In the genomic region with DNA sequence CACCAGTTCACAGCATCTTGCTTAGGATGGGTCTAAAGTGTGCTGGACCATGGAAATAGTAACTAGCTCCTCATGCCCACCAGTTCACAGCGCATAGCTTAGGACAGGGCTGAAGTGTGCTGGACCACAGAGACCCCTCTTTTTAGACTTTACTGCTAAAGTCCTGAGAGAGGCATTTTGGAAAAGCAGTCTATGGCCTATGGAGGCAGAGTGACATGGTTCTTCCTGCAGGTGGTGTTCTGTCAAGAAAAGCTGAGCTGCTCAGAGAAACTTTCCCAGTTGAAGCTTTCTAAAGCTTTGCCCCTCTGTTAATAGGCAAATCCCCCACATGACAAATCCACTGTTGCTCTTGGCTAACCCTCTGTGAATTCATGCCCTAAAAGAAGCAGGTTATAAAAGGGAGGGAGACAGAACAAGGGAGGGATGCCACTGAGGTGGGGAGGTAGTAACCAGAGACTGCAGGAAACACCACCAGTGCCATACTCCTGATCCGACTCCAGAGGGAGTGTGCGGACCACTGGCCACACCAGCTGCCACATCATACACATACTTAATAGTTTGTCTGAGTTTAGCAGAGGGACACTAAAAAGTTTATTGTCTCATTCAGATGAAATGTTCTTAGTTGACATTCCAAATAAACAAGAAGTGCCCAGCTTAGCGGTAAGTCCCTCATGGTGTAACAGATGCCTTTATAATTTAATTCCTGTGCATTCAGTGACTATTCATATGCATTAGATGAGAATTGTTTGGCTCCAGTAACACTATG, we compare ENCODE assay signal across 8 cellular contexts.
DNase-seq lines count a peak whose midpoint lies in the region; ATAC-seq, FAIRE-seq and TF ChIP-seq lines count a peak whose summit lies in the region.

No MANE protein-coding gene starts in this region.

- intact Hi-C loops in GM12878 (cut with micrococcal nuclease; ENCODE audit: unreplicated experiment), result loop anchor here (5.0 kb wide), 1 partner anchor 68 kb away; no protein-coding TSS in a partner anchor

- H2AFZ ChIP-seq in GM12878 (ENCODE audit: control insufficient read depth, low read depth, low read length), result no peak overlapping the region

- no peak overlapping the region for H3K27ac ChIP-seq in DOHH2 (ENCODE audit: low read depth, low read length)
- H3K27ac ChIP-seq in GM12878 (ENCODE audit: control insufficient read depth, insufficient read depth), result no peak overlapping the region
- no peak overlapping the region for H3K27ac ChIP-seq in mesendoderm (ENCODE audit: low read depth, low read length)

- no peak overlapping the region for H3K23ac ChIP-seq in mesendoderm (ENCODE audit: low read length)

- no peaks in the 10 kb centered on the region for H3K9me3 ChIP-seq in DOHH2 (ENCODE audit: control insufficient read depth, insufficient read depth, low read length)
- no peaks in the 10 kb centered on the region for H3K9me3 ChIP-seq in GM12878 (replicated peaks; ENCODE audit: control insufficient read depth, insufficient read depth, low read length)

- TF ChIP-seq CTCF in DOHH2 (IDR thresholded peaks at IDR 0.05; ENCODE audit: low read depth, low read length, poor library complexity, severe bottlenecking) (peak; percentile 15), GM12878 (IDR thresholded peaks at IDR 0.05 in 2 of 3, conservative IDR thresholded peaks at IDR 0.05 in 1 of 3; ENCODE audit: control insufficient read depth in 2 of 3, extremely low read depth in 1 of 3, insufficient read depth in 1 of 3, low read depth in 3 of 3, low read length in 3 of 3) (peak; percentile 13 to 40 (median 18); a peak in 3 of 6 replicates)

- H4K5ac ChIP-seq in mesendoderm (ENCODE audit: low read length), result no peak overlapping the region

- no peak for TF ChIP-seq POLR2A in GM12878 (IDR thresholded peaks at IDR 0.05; ENCODE audit: low read depth, low read length)

- no peak overlapping the region for H2BK15ac ChIP-seq in mesendoderm (replicated peaks; ENCODE audit: low read depth)

- POLR2A ChIA-PET in GM12878 (lab: Charles Lee), result no interaction called here

- ATAC-seq in GM12878, result peak; percentile 46; the same call in 1 of the 3 replicates
- no peak for ATAC-seq in GM19324 (IDR thresholded peaks at IDR 0.05; ENCODE audit: low FRiP score, unreplicated experiment)
- ATAC-seq in HG02981 (IDR thresholded peaks at IDR 0.05; ENCODE audit: unreplicated experiment), result no peak
- no peak for ATAC-seq in HG03280 (IDR thresholded peaks at IDR 0.05; ENCODE audit: unreplicated experiment)

- no peak overlapping the region for H4K8ac ChIP-seq in mesendoderm (ENCODE audit: low read depth, low read length)

- DNase-seq in GM12878 (ENCODE audit: low read depth, low spot score) (no peak), mesendoderm (peak; percentile 48), NCI-H1436 treated with DMSO at 0.1 percent for 48 hours (lab: John Stamatoyannopoulos, UW) (no peak)

- no peak overlapping the region for H3K4ac ChIP-seq in mesendoderm (ENCODE audit: low read depth, low read length)

- in situ Hi-C loops in GM12878 (cut with MboI), result no loop called here

- H2BK5ac ChIP-seq in mesendoderm (ENCODE audit: low read length), result no peak overlapping the region

- no peaks in the 10 kb centered on the region for H3K4me1 ChIP-seq in DOHH2 (ENCODE audit: control insufficient read depth, low read length)
- H3K4me1 ChIP-seq in GM12878 (ENCODE audit: control insufficient read depth, insufficient read depth, low read length), result no peaks in the 10 kb centered on the region
- H3K4me1 ChIP-seq in mesendoderm (ENCODE audit: control insufficient read depth, low read depth, low read length), result no peaks in the 10 kb centered on the region

- SMC1A ChIA-PET in GM12878 (lab: Charles Lee; ENCODE audit: uncharacterized antibody, unreplicated experiment), result interaction anchor here (0.6 to 1.6 kb wide), 4 partner anchors 12 to 744 kb away, joined by 3 read pairs; no protein-coding TSS in a partner anchor

- TF ChIP-seq EP300 in Ishikawa (IDR thresholded peaks at IDR 0.05; ENCODE audit: borderline replicate concordance) (no peak), GM12878 (IDR thresholded peaks at IDR 0.05; ENCODE audit: borderline replicate concordance in 1 of 2, control insufficient read depth in 1 of 2, low read depth in 2 of 2, low read length in 2 of 2) (no peak)

- no peaks in the 10 kb centered on the region for H3K79me1 ChIP-seq in mesendoderm (ENCODE audit: low read length)

- no peaks in the 10 kb centered on the region for H3K27me3 ChIP-seq in DOHH2 (ENCODE audit: control insufficient read depth, low read length)
- H3K27me3 ChIP-seq in GM12878 (replicated peaks in 1 of 2; ENCODE audit: control insufficient read depth in 2 of 2, insufficient read depth in 2 of 2, low read length in 1 of 2), result peaks cover 4% of the 10 kb centered on the region in 2 experiments
- no peaks in the 10 kb centered on the region for H3K27me3 ChIP-seq in mesendoderm (ENCODE audit: insufficient read depth, low read length, poor library complexity)

- peak; percentile 56 for TF ChIP-seq RAD21 in Ishikawa (IDR thresholded peaks at IDR 0.05; ENCODE audit: low read depth)
- peak; percentile 35 for TF ChIP-seq RAD21 in GM12878 (IDR thresholded peaks at IDR 0.05; ENCODE audit: insufficient read depth, low read depth, low read length)

- no peaks in the 10 kb centered on the region for H3F3A ChIP-seq in DOHH2 (ENCODE audit: control insufficient read depth, insufficient read depth)

- H3K9me2 ChIP-seq in DOHH2 (replicated peaks; ENCODE audit: control insufficient read depth, low read length), result no peaks in the 10 kb centered on the region

- H2AK5ac ChIP-seq in mesendoderm (ENCODE audit: low read length), result no peak overlapping the region

- 81% methylated on average over 4 of the region's 4 CpGs for WGBS in GM12878 (ENCODE audit: insufficient coverage, insufficient replicate concordance, low lambda C conversion rate, missing lambda C conversion rate)
- WGBS in mesendoderm (ENCODE audit: extremely low coverage, insufficient coverage, low lambda C conversion rate), result no CpG with 5 or more reads among the region's 4 CpGs

- H3K4me3 ChIP-seq in DOHH2 (ENCODE audit: low read length) (no peak overlapping the region), GM12878 (no peak overlapping the region), mesendoderm (ENCODE audit: low read length) (no peak overlapping the region)

- RAD21 ChIA-PET in GM12878 (lab: Charles Lee; ENCODE audit: unreplicated experiment), result no interaction called here

- H3K79me2 ChIP-seq in DOHH2 (ENCODE audit: control insufficient read depth, low read length) (no peaks in the 10 kb centered on the region), GM12878 (ENCODE audit: control insufficient read depth, insufficient read depth, low read length) (no peaks in the 10 kb centered on the region), mesendoderm (ENCODE audit: control insufficient read depth, insufficient read depth, low read length) (no peaks in the 10 kb centered on the region)

- H3K56ac ChIP-seq in mesendoderm (ENCODE audit: low read length), result no peak overlapping the region

- H2BK120ac ChIP-seq in mesendoderm (ENCODE audit: low read depth, low read length), result no peak overlapping the region

- no TSS peak for BruUV-seq in GM12878 (replicated peaks; lab: Mats Ljungman, UMichigan)

- H3K18ac ChIP-seq in mesendoderm (ENCODE audit: low read length), result no peak overlapping the region

- H4K20me1 ChIP-seq in DOHH2 (ENCODE audit: control insufficient read depth, insufficient read depth, low read depth, low read length), result no peaks in the 10 kb centered on the region
- no peaks in the 10 kb centered on the region for H4K20me1 ChIP-seq in GM12878 (ENCODE audit: control insufficient read depth, insufficient read depth)

- no peak for FAIRE-seq in GM12878 (lab: Jason Lieb, UNC)

- no peaks in the 10 kb centered on the region for H3K36me3 ChIP-seq in DOHH2 (ENCODE audit: control insufficient read depth, low read length)
- H3K36me3 ChIP-seq in GM12878 (ENCODE audit: control insufficient read depth in 2 of 2, insufficient read depth in 2 of 2, low read length in 1 of 2), result no peaks in the 10 kb centered on the region
- H3K36me3 ChIP-seq in mesendoderm (ENCODE audit: control insufficient read depth, insufficient read depth, low read length), result no peaks in the 10 kb centered on the region

- H3K9ac ChIP-seq in GM12878 (ENCODE audit: control insufficient read depth, insufficient read depth, low read length) (no peak overlapping the region), mesendoderm (ENCODE audit: low read length) (no peak overlapping the region)

- H3K4me2 ChIP-seq in DOHH2 (ENCODE audit: low read length), result no peak overlapping the region
- no peak overlapping the region for H3K4me2 ChIP-seq in GM12878 (ENCODE audit: control insufficient read depth, insufficient read depth)
- H3K4me2 ChIP-seq in mesendoderm (ENCODE audit: low read length), result no peak overlapping the region

- CTCF ChIA-PET in GM12878 (lab: Yijun Ruan, JAX), result interaction anchor here (0.8 kb wide), 1 partner anchor 67 kb away, joined by 4 read pairs; no protein-coding TSS in a partner anchor

TF ChIP-seq in GM12878, 131 proteins besides CTCF, POLR2A, EP300 and RAD21:
- TF ChIP-seq WRNIP1 (IDR thresholded peaks at IDR 0.05; ENCODE audit: borderline replicate concordance, low read depth, low read length), result no peak
- no peak for TF ChIP-seq CREM (IDR thresholded peaks at IDR 0.05; ENCODE audit: low read depth)
- no peak for TF ChIP-seq FOS (IDR thresholded peaks at IDR 0.05; ENCODE audit: borderline replicate concordance, extremely low read depth, insufficient read length)
- TF ChIP-seq ATF7 (IDR thresholded peaks at IDR 0.05; ENCODE audit: low read depth), result no peak
